In genomic region chr7:87499494-87499893, GRCh38 we compare ENCODE assay signal across 25 cellular contexts. TPM values are rescaled to one million over a fixed set of nuclear protein-coding genes. Genes with fewer than 3 reads are reported as not detected.
"Had no signal": no experiment of that assay in that cellular context is flagged by ENCODE, and none has a peak within 500 bp of the region (broad histone marks: within the 10 kb centered on the region; RNA-seq: fewer than 3 reads in every experiment).

No MANE protein-coding gene starts in this region.

- H2AFZ ChIP-seq: hepatocyte had no signal

- H3K4me3 Mint-ChIP-seq: naive thymus-derived CD4-positive, alpha-beta T cell; natural killer cell treated with Interleukin-12 subunit alpha and Interleukin-12 subunit beta and Interleukin-15 and Interleukin-18, amount 100 ng/mL, for 72 hours; stimulated activated memory B cell treated with anti-CD40 and anti-IgM and Interleukin-4, amounts not matched to agents 10 μg/mL and 1 μg/mL and 100 μg/mL, for 72 hours; stimulated activated naive CD8-positive, alpha-beta T cell treated with anti-CD3 and anti-CD28 coated beads, Interleukin-15, amount 100 ng/mL, for 72 hours; type B pancreatic cell had no signal

- ATAC-seq: heart right ventricle; left ventricle myocardium superior; lower lobe of right lung; naive thymus-derived CD4-positive, alpha-beta T cell; natural killer cell treated with Interleukin-12 subunit alpha and Interleukin-12 subunit beta and Interleukin-15 and Interleukin-18, amount 100 ng/mL, for 72 hours; pancreas; right cardiac atrium; stimulated activated naive CD8-positive, alpha-beta T cell treated with anti-CD3 and anti-CD28 coated beads, Interleukin-15, amount 100 ng/mL, for 72 hours had no signal

- H3K27ac Mint-ChIP-seq: naive thymus-derived CD4-positive, alpha-beta T cell; natural killer cell treated with Interleukin-12 subunit alpha and Interleukin-12 subunit beta and Interleukin-15 and Interleukin-18, amount 100 ng/mL, for 72 hours; stimulated activated memory B cell treated with anti-CD40 and anti-IgM and Interleukin-4, amounts not matched to agents 10 μg/mL and 1 μg/mL and 100 μg/mL, for 72 hours; stimulated activated naive CD8-positive, alpha-beta T cell treated with anti-CD3 and anti-CD28 coated beads, Interleukin-15, amount 100 ng/mL, for 72 hours; type B pancreatic cell had no signal

- DNase-seq: heart right ventricle; islet precursor cell; left ventricle myocardium superior; lower lobe of right lung; naive thymus-derived CD4-positive, alpha-beta T cell; nucleus accumbens; pancreas; posterior cingulate gyrus; retina; right cardiac atrium; sigmoid colon; small intestine; spleen; stimulated activated CD4-positive, alpha-beta T cell treated with anti-CD3 and anti-CD28 coated beads, Interleukin-4, amount 100 ng/mL, for 24 hours; stimulated activated naive CD4-positive, alpha-beta T cell treated with Interleukin-2 at 50 U/mL for 16 hours; stimulated activated naive CD8-positive, alpha-beta T cell treated with anti-CD3 and anti-CD28 coated beads, Interleukin-15, amount 100 ng/mL, for 72 hours; substantia nigra; uterus had no signal

- H3K79me2 ChIP-seq: hepatocyte had no signal

- H3K4me2 ChIP-seq: hepatocyte had no signal

- H3K4me1 Mint-ChIP-seq: stimulated activated naive CD8-positive, alpha-beta T cell treated with anti-CD3 and anti-CD28 coated beads, Interleukin-15, amount 100 ng/mL, for 72 hours had no signal

- H3K4me3 ChIP-seq: heart right ventricle, hepatocyte, lower lobe of right lung, pancreas, prostate gland, sigmoid colon, spleen, tibial nerve, uterus had no signal

- H3K27me3 ChIP-seq: heart right ventricle, hepatocyte, pancreas, sigmoid colon, spleen, tibial nerve, uterus had no signal

- H3K36me3 Mint-ChIP-seq: naive thymus-derived CD4-positive, alpha-beta T cell; natural killer cell treated with Interleukin-12 subunit alpha and Interleukin-12 subunit beta and Interleukin-15 and Interleukin-18, amount 100 ng/mL, for 72 hours; stimulated activated memory B cell treated with anti-CD40 and anti-IgM and Interleukin-4, amounts not matched to agents 10 μg/mL and 1 μg/mL and 100 μg/mL, for 72 hours; type B pancreatic cell had no signal

- H3K9me3 ChIP-seq: lower lobe of right lung, pancreas, prostate gland, sigmoid colon, tibial nerve, uterus had no signal

- H3K9me3 Mint-ChIP-seq: natural killer cell treated with Interleukin-12 subunit alpha and Interleukin-12 subunit beta and Interleukin-15 and Interleukin-18, amount 100 ng/mL, for 72 hours; stimulated activated memory B cell treated with anti-CD40 and anti-IgM and Interleukin-4, amounts not matched to agents 10 μg/mL and 1 μg/mL and 100 μg/mL, for 72 hours; type B pancreatic cell had no signal

- H3K27ac ChIP-seq: heart right ventricle, hepatocyte, lower lobe of right lung, pancreas, prostate gland, sigmoid colon, tibial nerve, uterus had no signal

- H3K27me3 Mint-ChIP-seq: stimulated activated memory B cell treated with anti-CD40 and anti-IgM and Interleukin-4, amounts not matched to agents 10 μg/mL and 1 μg/mL and 100 μg/mL, for 72 hours; stimulated activated naive CD8-positive, alpha-beta T cell treated with anti-CD3 and anti-CD28 coated beads, Interleukin-15, amount 100 ng/mL, for 72 hours; type B pancreatic cell had no signal

- H3K4me1 ChIP-seq: heart right ventricle, lower lobe of right lung, pancreas, prostate gland, sigmoid colon, tibial nerve, uterus had no signal

- H3K36me3 ChIP-seq: heart right ventricle, lower lobe of right lung, pancreas, prostate gland, sigmoid colon, spleen, tibial nerve, uterus had no signal

RNA-seq across cellular contexts. Expression of gene ABCB4, which starts 24.0 kb away (rescaled TPM):
- total RNA-seq: lower lobe of right lung had no signal
- polyA plus RNA-seq: naive thymus-derived CD4-positive, alpha-beta T cell; neural cell had no signal
